Comparison of ENCODE assay signal across 1 cellular context in the genomic region with DNA sequence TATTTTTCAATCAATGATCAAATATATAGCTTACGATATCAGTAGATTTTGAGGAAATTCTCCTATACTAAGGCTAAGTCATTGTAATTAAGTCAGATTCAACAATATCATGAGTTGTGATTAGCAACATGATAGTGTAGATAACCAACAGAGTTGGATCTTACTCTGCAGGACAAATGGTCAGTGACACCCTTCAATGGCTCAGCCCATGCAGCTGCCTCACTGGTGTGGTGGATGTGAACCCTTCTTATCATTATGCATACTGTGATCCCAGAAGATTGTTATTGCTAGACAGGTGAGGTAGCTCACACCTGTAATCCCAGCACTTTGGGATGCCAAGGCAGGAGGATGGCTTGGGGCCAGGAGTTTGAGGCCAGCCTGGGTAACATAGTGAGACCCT.
TF ChIP-seq lines count a peak whose summit lies in the region.

No MANE protein-coding gene starts in this region.

TF ChIP-seq in GM12878, 131 proteins besides CTCF, POLR2A, EP300 and RAD21:
- TF ChIP-seq CBFB (IDR thresholded peaks at IDR 0.05; ENCODE audit: low read depth) = no peak
- TF ChIP-seq FOS (IDR thresholded peaks at IDR 0.05; ENCODE audit: borderline replicate concordance, extremely low read depth, insufficient read length) = no peak
